Comparison of ENCODE assay signal across 2 cellular contexts in genomic region chr1:37755290-37755689, GRCh38.
TF ChIP-seq lines count a peak whose summit lies in the region.

No MANE protein-coding gene starts in this region.

TF ChIP-seq in HepG2, 621 proteins besides CTCF, POLR2A, EP300 and RAD21:
- no peak for TF ChIP-seq SMAD1 (CRISPR knock-in tag; IDR thresholded peaks at IDR 0.05; ENCODE audit: borderline replicate concordance, low read depth)
- peak; percentile 24; the same call in 1 of the 2 replicates for TF ChIP-seq ZNF768 (CRISPR knock-in tag; IDR thresholded peaks at IDR 0.05)
- no peak for TF ChIP-seq ZNF235 (CRISPR knock-in tag; IDR thresholded peaks at IDR 0.05; ENCODE audit: borderline replicate concordance)
- no peak for TF ChIP-seq GABPA (IDR thresholded peaks at IDR 0.05; ENCODE audit: low read depth, low read length)
- TF ChIP-seq GABPA (CRISPR knock-in tag; IDR thresholded peaks at IDR 0.05; ENCODE audit: low read depth): no peak
- TF ChIP-seq HNRNPUL1 (IDR thresholded peaks at IDR 0.05; ENCODE audit: low read depth, low read length): no peak
- no peak for TF ChIP-seq ATF7 (IDR thresholded peaks at IDR 0.05)
- no peak for TF ChIP-seq ATF7 (CRISPR knock-in tag; IDR thresholded peaks at IDR 0.05)

TF ChIP-seq in HEK293, 187 proteins besides CTCF, POLR2A, EP300 and RAD21:
- TF ChIP-seq BCL6B (tag by site-specific recombination; IDR thresholded peaks at IDR 0.05) (no peak), ZNF266 (tag by site-specific recombination; IDR thresholded peaks at IDR 0.05; ENCODE audit: low read depth) (no peak), OVOL3 (tag by site-specific recombination; IDR thresholded peaks at IDR 0.05) (no peak), SP7 (tag by site-specific recombination; IDR thresholded peaks at IDR 0.05) (0 out of 2 replicates have a peak, but pooled peaks have one; percentile 11), ZSCAN4 (tag by site-specific recombination; IDR thresholded peaks at IDR 0.05) (peak; percentile 58; the same call in 1 of the 2 replicates), ZNF169 (tag by site-specific recombination; IDR thresholded peaks at IDR 0.05) (no peak), ZNF692 (tag by site-specific recombination; IDR thresholded peaks at IDR 0.05) (no peak), GLIS2 (tag by site-specific recombination; IDR thresholded peaks at IDR 0.05) (0 out of 2 replicates have a peak, but pooled peaks have one; percentile 31), EGR2 (tag by site-specific recombination; IDR thresholded peaks at IDR 0.05; ENCODE audit: low read depth) (peak; percentile 96), WT1 (tag by site-specific recombination; IDR thresholded peaks at IDR 0.05) (no peak), ZNF707 (tag by site-specific recombination; IDR thresholded peaks at IDR 0.05) (no peak), ZNF560 (tag by site-specific recombination; IDR thresholded peaks at IDR 0.05; ENCODE audit: borderline replicate concordance) (no peak), ZNF830 (tag by site-specific recombination; IDR thresholded peaks at IDR 0.05; ENCODE audit: low read depth) (no peak), ZFHX2 (tag by site-specific recombination; conservative IDR thresholded peaks at IDR 0.05) (peak; percentile 97), ZBTB11 (tag by site-specific recombination; conservative IDR thresholded peaks at IDR 0.05; ENCODE audit: low read depth) (no peak), SCRT2 (tag by site-specific recombination; IDR thresholded peaks at IDR 0.05) (no peak), ZNF624 (tag by site-specific recombination; IDR thresholded peaks at IDR 0.05) (no peak), ZNF664 (tag by site-specific recombination; IDR thresholded peaks at IDR 0.05) (no peak), ZNF175 (tag by site-specific recombination; IDR thresholded peaks at IDR 0.05) (no peak), ZBTB6 (tag by site-specific recombination; IDR thresholded peaks at IDR 0.05) (no peak), ZNF24 (tag by site-specific recombination; IDR thresholded peaks at IDR 0.05) (no peak), ZNF398 (tag by site-specific recombination; IDR thresholded peaks at IDR 0.05) (peak; percentile 80)
